In the genomic region with DNA sequence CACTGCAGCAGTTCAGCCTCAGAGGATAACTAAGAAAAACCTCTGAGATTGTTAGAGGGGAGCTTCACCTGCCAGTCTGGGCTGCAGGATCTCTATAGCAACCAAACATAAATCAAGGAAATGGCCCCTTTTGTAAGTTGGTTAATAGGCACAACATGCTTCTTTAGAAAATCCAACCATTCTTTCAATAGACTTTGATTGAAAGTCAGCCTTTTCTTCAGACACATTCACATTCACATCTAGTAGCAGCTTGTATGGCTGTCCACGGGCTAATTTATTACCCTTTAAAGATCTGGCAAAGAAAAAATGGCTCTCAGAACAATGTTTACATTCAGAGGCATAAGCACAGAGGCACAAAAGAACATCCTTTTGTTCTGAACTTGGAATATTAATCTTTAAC, we compare ENCODE assay signal across 23 cellular contexts.
A peak's percentile ranks its signal among the peaks of the same experiment; 100 is the strongest.
DNase-seq lines count a peak whose midpoint lies in the region; ATAC-seq and TF ChIP-seq lines count a peak whose summit lies in the region.
"Had no signal": no experiment of that assay in that cellular context is flagged by ENCODE, and none has a peak within 500 bp of the region (broad histone marks: within the 10 kb centered on the region; RNA-seq: fewer than 3 reads in every experiment).

No MANE protein-coding gene starts in this region.

- ATAC-seq in left cardiac atrium: no peak
- no peak for ATAC-seq in PC-3
- ATAC-seq: activated CD4-positive, CD25-positive, alpha-beta regulatory T cell treated with anti-CD3 and anti-CD28 coated beads, Interleukin-2, amount 50 U/mL, for 24 hours; activated T-cell treated with anti-CD3 and anti-CD28 coated beads, Interleukin-2, amount 50 U/mL, for 72 hours; natural killer cell treated with Interleukin-12 subunit alpha and Interleukin-12 subunit beta and Interleukin-15 and Interleukin-18, amount 100 ng/mL, for 72 hours had no signal

- POLR2A ChIA-PET in MCF 10A (lab: Yijun Ruan, JAX) (interaction anchor here (0.6 to 0.7 kb wide), 2 partner anchors 194 to 1044 kb away, joined by 3 read pairs; no protein-coding TSS in a partner anchor), A673 (lab: Charles Lee; ENCODE audit: low non-redundant PET) (no interaction called here), PC-3 (lab: Charles Lee; ENCODE audit: unreplicated experiment) (no interaction called here)

- no peak for DNase-seq in mammary epithelial cell
- no peak for DNase-seq in MCF 10A (ENCODE audit: unreplicated experiment)
- DNase-seq in mesothelial cell of epicardium (ENCODE audit: low spot score in 2 of 2, unreplicated experiment in 2 of 2): no peak
- DNase-seq in left cardiac atrium: no peak
- no peak for DNase-seq in A673 (ENCODE audit: low spot score)
- DNase-seq in DMS153 treated with DMSO at 0.1 percent for 48 hours (lab: John Stamatoyannopoulos, UW; ENCODE audit: unreplicated experiment): no peak
- DNase-seq in PC-3: no peak
- DNase-seq: activated CD8-positive, alpha-beta memory T cell treated with anti-CD3 and anti-CD28 coated beads for 24 hours; activated T-cell treated with anti-CD3 and anti-CD28 coated beads, Interleukin-2, amount 50 U/mL, for 72 hours; colonic mucosa; islet precursor cell; mesenchymal stem cell; NCI-H2081 treated with DMSO at 0.1 percent for 48 hours; NCI-H82; Peyer's patch; spleen; stimulated activated CD8-positive, alpha-beta memory T cell treated with anti-CD3 and anti-CD28 coated beads, Interleukin-4, amount 100 ng/mL, for 48 hours had no signal

- H3K4me1 Mint-ChIP-seq in MCF 10A (ENCODE audit: insufficient read depth, unreplicated experiment): peaks cover 10% of the 10 kb centered on the region
- H3K4me1 Mint-ChIP-seq in mesothelial cell of epicardium: peaks cover 82% of the 10 kb centered on the region
- H3K4me1 Mint-ChIP-seq: CD14-positive monocyte had no signal

- in situ Hi-C loops in mammary epithelial cell (cut with MboI; ENCODE audit: low sequenced_read_pairs in 2 of 2): no loop called here

- peaks cover 27% of the 10 kb centered on the region for H3K4me1 ChIP-seq in mammary epithelial cell (ENCODE audit: insufficient read depth, low read length)
- H3K4me1 ChIP-seq in A673 (ENCODE audit: insufficient read depth, low read length, poor library complexity, severe bottlenecking): no peaks in the 10 kb centered on the region
- H3K4me1 ChIP-seq in PC-3 (ENCODE audit: insufficient read depth, low read length): no peaks in the 10 kb centered on the region
- H3K4me1 ChIP-seq: colonic mucosa, Peyer's patch, spleen had no signal

- intact Hi-C loops in mammary epithelial cell (cut with micrococcal nuclease): loop anchor here (10.0 kb wide), 1 partner anchor 303 kb away; no protein-coding TSS in a partner anchor
- intact Hi-C loops in MCF 10A (cut with micrococcal nuclease): loop anchor here (10.0 kb wide), 1 partner anchor 293 kb away; no protein-coding TSS in a partner anchor
- intact Hi-C loops in left cardiac atrium (cut with DNase I): no loop called here
- intact Hi-C loops in A673 (cut with micrococcal nuclease; ENCODE audit: unreplicated experiment): no loop called here
- intact Hi-C loops in PC-3 (cut with micrococcal nuclease): no loop called here

- no peaks in the 10 kb centered on the region for H3K36me3 Mint-ChIP-seq in MCF 10A (ENCODE audit: insufficient read depth, unreplicated experiment)
- no peaks in the 10 kb centered on the region for H3K36me3 Mint-ChIP-seq in mesothelial cell of epicardium
- H3K36me3 Mint-ChIP-seq: activated naive CD8-positive, alpha-beta T cell; CD14-positive monocyte; natural killer cell treated with Interleukin-12 subunit alpha and Interleukin-12 subunit beta and Interleukin-15 and Interleukin-18, amount 100 ng/mL, for 72 hours had no signal

- no peaks in the 10 kb centered on the region for H4K20me1 ChIP-seq in mammary epithelial cell (ENCODE audit: insufficient read depth, low read length)
- no peaks in the 10 kb centered on the region for H4K20me1 ChIP-seq in PC-3 (ENCODE audit: low read length)

- H3K4me3 Mint-ChIP-seq in MCF 10A (ENCODE audit: unreplicated experiment): no peak overlapping the region
- H3K4me3 Mint-ChIP-seq in mesothelial cell of epicardium: no peak overlapping the region
- H3K4me3 Mint-ChIP-seq: activated naive CD8-positive, alpha-beta T cell; activated T-cell treated with anti-CD3 and anti-CD28 coated beads, Interleukin-2, amount 50 U/mL, for 72 hours; CD14-positive monocyte; natural killer cell treated with Interleukin-12 subunit alpha and Interleukin-12 subunit beta and Interleukin-15 and Interleukin-18, amount 100 ng/mL, for 72 hours had no signal

- no peaks in the 10 kb centered on the region for H3K27me3 ChIP-seq in mammary epithelial cell (ENCODE audit: insufficient read depth, low read length)
- peaks cover 5% of the 10 kb centered on the region for H3K27me3 ChIP-seq in A673 (replicated peaks; ENCODE audit: insufficient read depth, low read depth, low read length, poor library complexity)
- H3K27me3 ChIP-seq in PC-3 (ENCODE audit: low read length): 0 out of 2 replicates have a peak, but pooled peaks cover 3% of the 10 kb centered on the region
- H3K27me3 ChIP-seq: colonic mucosa, Peyer's patch, spleen had no signal

- H3F3A ChIP-seq in PC-3 (ENCODE audit: low read length, unreplicated experiment): no peaks in the 10 kb centered on the region

- TF ChIP-seq CTCF in mammary epithelial cell (conservative IDR thresholded peaks at IDR 0.05 in 1 of 2, IDR thresholded peaks at IDR 0.05 in 1 of 2; ENCODE audit: extremely low read depth in 1 of 2, insufficient read depth in 1 of 2, low read depth in 1 of 2, low read length in 2 of 2) (no peak), MCF 10A (IDR thresholded peaks at IDR 0.05; ENCODE audit: unreplicated experiment) (no peak), VCaP (conservative IDR thresholded peaks at IDR 0.05) (no peak), mesothelial cell of epicardium (IDR thresholded peaks at IDR 0.05; ENCODE audit: unreplicated experiment) (no peak), A673 (conservative IDR thresholded peaks at IDR 0.05; ENCODE audit: low read depth, low read length) (no peak), PC-3 (conservative IDR thresholded peaks at IDR 0.05; ENCODE audit: low read depth, low read length) (no peak)

- H3K27ac Mint-ChIP-seq in MCF 10A (ENCODE audit: low read depth, unreplicated experiment): no peak overlapping the region
- H3K27ac Mint-ChIP-seq in mesothelial cell of epicardium: peak overlapping the region; percentile 64
- H3K27ac Mint-ChIP-seq: activated naive CD8-positive, alpha-beta T cell; activated T-cell treated with anti-CD3 and anti-CD28 coated beads, Interleukin-2, amount 50 U/mL, for 72 hours; CD14-positive monocyte; natural killer cell treated with Interleukin-12 subunit alpha and Interleukin-12 subunit beta and Interleukin-15 and Interleukin-18, amount 100 ng/mL, for 72 hours had no signal

- H3K4me2 ChIP-seq in mammary epithelial cell (ENCODE audit: insufficient read depth, low read depth, low read length) (no peak overlapping the region), PC-3 (ENCODE audit: low read length) (no peak overlapping the region)

- H2AFZ ChIP-seq in mammary epithelial cell (ENCODE audit: low read depth, low read length): peak overlapping the region; percentile 72
- H2AFZ ChIP-seq in PC-3 (ENCODE audit: low read length): no peak overlapping the region

- H3K79me2 ChIP-seq in mammary epithelial cell (ENCODE audit: insufficient read depth, low read length): no peaks in the 10 kb centered on the region
- no peaks in the 10 kb centered on the region for H3K79me2 ChIP-seq in PC-3 (ENCODE audit: low read length)

- no peak overlapping the region for H3K27ac ChIP-seq in mammary epithelial cell (ENCODE audit: insufficient read depth, low read depth, low read length)
- H3K27ac ChIP-seq in VCaP: peak overlapping the region; percentile 52
- H3K27ac ChIP-seq in A673 (ENCODE audit: low read depth, low read length, poor library complexity, severe bottlenecking): no peak overlapping the region
- H3K27ac ChIP-seq in PC-3 (ENCODE audit: low read length): no peak overlapping the region
- H3K27ac ChIP-seq: colonic mucosa, Peyer's patch, SK-N-MC, spleen had no signal

- H3K36me3 ChIP-seq in mammary epithelial cell (ENCODE audit: insufficient read depth, low read length) (no peaks in the 10 kb centered on the region), A673 (ENCODE audit: insufficient read depth, low read length, poor library complexity, severe bottlenecking) (no peaks in the 10 kb centered on the region), PC-3 (ENCODE audit: low read depth, low read length) (no peaks in the 10 kb centered on the region)
- H3K36me3 ChIP-seq: colonic mucosa, Peyer's patch, spleen had no signal

- no peak overlapping the region for H3K9ac ChIP-seq in mammary epithelial cell (ENCODE audit: insufficient read depth, low read length)
- H3K9ac ChIP-seq in PC-3 (ENCODE audit: low read length): no peak overlapping the region

- 0% methylated on average over 1 of the region's 1 CpG for WGBS in mammary epithelial cell (ENCODE audit: low coverage, missing lambda C conversion rate)

- CTCF ChIA-PET in mammary epithelial cell (lab: Charles Lee; ENCODE audit: low non-redundant PET) (no interaction called here), MCF 10A (lab: Yijun Ruan, JAX) (interaction anchor here (0.7 to 1.0 kb wide), 2 partner anchors 10 to 152 kb away, joined by 3 to 4 read pairs; no protein-coding TSS in a partner anchor), A673 (lab: Charles Lee) (no interaction called here), PC-3 (lab: Charles Lee) (no interaction called here)

- H3K9me3 Mint-ChIP-seq in MCF 10A (ENCODE audit: unreplicated experiment) (peaks cover 5% of the 10 kb centered on the region), mesothelial cell of epicardium (no peaks in the 10 kb centered on the region)
- H3K9me3 Mint-ChIP-seq: natural killer cell treated with Interleukin-12 subunit alpha and Interleukin-12 subunit beta and Interleukin-15 and Interleukin-18, amount 100 ng/mL, for 72 hours had no signal

- dilution Hi-C loops in mammary epithelial cell (cut with HindIII; ENCODE audit: low sequenced_read_pairs): no loop called here

- no peaks in the 10 kb centered on the region for H3K27me3 Mint-ChIP-seq in MCF 10A (ENCODE audit: insufficient read depth, unreplicated experiment)
- H3K27me3 Mint-ChIP-seq in mesothelial cell of epicardium (ENCODE audit: low read depth): no peaks in the 10 kb centered on the region
- H3K27me3 Mint-ChIP-seq: activated naive CD8-positive, alpha-beta T cell had no signal

- H3K4me3 ChIP-seq in mammary epithelial cell (replicated peaks in 1 of 3; ENCODE audit: insufficient read depth in 1 of 3, low read depth in 2 of 3, low read length in 3 of 3) (no peak overlapping the region), A673 (ENCODE audit: low read depth, low read length, poor library complexity, severe bottlenecking) (no peak overlapping the region), PC-3 (ENCODE audit: low read length) (no peak overlapping the region)
- H3K4me3 ChIP-seq: colonic mucosa, Peyer's patch, SK-N-MC, spleen had no signal

- H3K9me2 ChIP-seq in PC-3 (replicated peaks; ENCODE audit: low read length): no peaks in the 10 kb centered on the region

- BruUV-seq in mammary epithelial cell (replicated peaks; lab: Mats Ljungman, UMichigan): no TSS peak
- BruUV-seq in MCF 10A (replicated peaks; lab: Mats Ljungman, UMichigan): no TSS peak
- BruUV-seq in A673 (replicated peaks; lab: Mats Ljungman, UMichigan): no TSS peak
- no TSS peak for BruUV-seq in PC-3 (replicated peaks; lab: Mats Ljungman, UMichigan)

- H3K9me3 ChIP-seq in mammary epithelial cell (replicated peaks; ENCODE audit: insufficient read depth, low read length): no peaks in the 10 kb centered on the region
- no peaks in the 10 kb centered on the region for H3K9me3 ChIP-seq in A673 (ENCODE audit: low read depth, low read length, poor library complexity, severe bottlenecking)
- no peaks in the 10 kb centered on the region for H3K9me3 ChIP-seq in PC-3 (ENCODE audit: low read length)
- H3K9me3 ChIP-seq: colonic mucosa, Peyer's patch, spleen had no signal

Comparison
In these comparisons a context has a peak if more than half of its experiments do, and no peak if none do; other contexts are left out.
1. intact Hi-C loops: an anchor here in mammary epithelial cell (10.0 kb wide) and MCF 10A (10.0 kb wide); none called in left cardiac atrium, A673 and PC-3.